In the genomic region with DNA sequence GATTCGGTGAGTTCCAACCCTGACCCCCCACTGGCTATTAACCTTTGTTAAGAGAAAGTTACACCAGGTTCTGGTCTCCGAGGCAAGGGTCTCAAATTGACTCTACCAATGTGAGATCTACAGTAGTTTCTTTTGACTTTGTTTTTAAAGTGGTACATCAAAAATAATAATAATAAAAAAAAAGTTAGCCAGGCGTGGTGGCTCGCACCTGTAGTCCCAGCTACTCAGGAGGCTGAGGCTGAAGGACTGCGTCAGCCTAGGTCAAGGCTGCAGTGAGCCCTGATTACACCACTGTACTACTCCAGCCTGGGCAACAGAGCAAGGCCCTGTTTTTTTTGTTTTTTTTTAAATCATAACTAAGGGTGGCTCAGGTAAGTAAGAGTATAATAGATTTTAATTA, we compare ENCODE assay signal across 15 cellular contexts. TPM values are rescaled to one million over a fixed set of nuclear protein-coding genes. Genes with fewer than 3 reads are reported as not detected.
A peak's percentile ranks its signal among the peaks of the same experiment; 100 is the strongest.
DNase-seq lines count a peak whose midpoint lies in the region; ATAC-seq and TF ChIP-seq lines count a peak whose summit lies in the region.
"Had no signal": no experiment of that assay in that cellular context is flagged by ENCODE, and none has a peak within 500 bp of the region (broad histone marks: within the 10 kb centered on the region; RNA-seq: fewer than 3 reads in every experiment).

No MANE protein-coding gene starts in this region.

- no peaks in the 10 kb centered on the region for H3K27me3 Mint-ChIP-seq in activated naive CD8-positive, alpha-beta T cell treated with anti-CD3 and anti-CD28 coated beads for 36 hours
- H3K27me3 Mint-ChIP-seq: memory B cell had no signal

- H3K27me3 ChIP-seq in heart left ventricle (no peaks in the 10 kb centered on the region), prostate gland (replicated peaks; ENCODE audit: insufficient read depth) (no peaks in the 10 kb centered on the region), uterus (no peaks in the 10 kb centered on the region)
- H3K27me3 ChIP-seq: SJCRH30 had no signal

- H3K27ac ChIP-seq in heart left ventricle = peak overlapping the region in 11 of 12 donors; percentile 98 to 100 (median 100)
- H3K27ac ChIP-seq in prostate gland = peak overlapping the region; percentile 100
- peak overlapping the region; percentile 100 for H3K27ac ChIP-seq in uterus
- H3K27ac ChIP-seq: SJCRH30 had no signal

- WGBS in heart left ventricle, 4 donors = 82 to 87% (median 83%) methylated on average over 5 of the region's 5 CpGs
- 82% methylated on average over 5 of the region's 5 CpGs for WGBS in prostate gland

- TF ChIP-seq CTCF in heart left ventricle (IDR thresholded peaks at IDR 0.05) = no peak
- no peak for TF ChIP-seq CTCF in fibroblast of pulmonary artery (IDR thresholded peaks at IDR 0.05; ENCODE audit: low read length, missing control alignments)
- TF ChIP-seq CTCF in prostate gland (IDR thresholded peaks at IDR 0.05) = no peak
- no peak for TF ChIP-seq CTCF in uterus (IDR thresholded peaks at IDR 0.05)

- H3K36me3 ChIP-seq in heart left ventricle (no peaks in the 10 kb centered on the region), prostate gland (no peaks in the 10 kb centered on the region), uterus (no peaks in the 10 kb centered on the region)
- H3K36me3 ChIP-seq: SJCRH30 had no signal

- peaks cover 5% of the 10 kb centered on the region for H3K36me3 Mint-ChIP-seq in activated naive CD8-positive, alpha-beta T cell treated with anti-CD3 and anti-CD28 coated beads for 36 hours
- H3K36me3 Mint-ChIP-seq: memory B cell had no signal

- peak overlapping the region in 3 of 12 donors; percentile 80 to 90 (median 90) for H3K4me3 ChIP-seq in heart left ventricle
- H3K4me3 ChIP-seq in fibroblast of pulmonary artery (replicated peaks; ENCODE audit: low read depth, low read length) = peak overlapping the region; percentile 85
- H3K4me3 ChIP-seq in prostate gland = no peak overlapping the region
- H3K4me3 ChIP-seq in uterus = no peak overlapping the region
- H3K4me3 ChIP-seq: SJCRH30 had no signal

- H3K9me3 ChIP-seq in heart left ventricle (no peaks in the 10 kb centered on the region), prostate gland (no peaks in the 10 kb centered on the region), uterus (no peaks in the 10 kb centered on the region)
- H3K9me3 ChIP-seq: SJCRH30 had no signal

- no peaks in the 10 kb centered on the region for H3K9me3 Mint-ChIP-seq in activated naive CD8-positive, alpha-beta T cell treated with anti-CD3 and anti-CD28 coated beads for 36 hours
- H3K9me3 Mint-ChIP-seq: memory B cell had no signal

- ATAC-seq in heart left ventricle (no peak), Right ventricle myocardium inferior (no peak), GM18873 (IDR thresholded peaks at IDR 0.05; ENCODE audit: low FRiP score, unreplicated experiment) (no peak)

- no peak overlapping the region for H3K27ac Mint-ChIP-seq in activated naive CD8-positive, alpha-beta T cell treated with anti-CD3 and anti-CD28 coated beads for 36 hours

- intact Hi-C loops in heart left ventricle (cut with DNase I) = loop anchor here in 3 of 10 donors (10.0 kb wide), 2 partner anchors 151 to 1949 kb away; a partner anchor contains a TSS
- intact Hi-C loops in Right ventricle myocardium inferior (cut with DNase I) = no loop called here
- intact Hi-C loops in prostate gland (cut with DNase I) = loop anchor here (10.0 kb wide), 2 partner anchors 161 to 371 kb away; a partner anchor contains a TSS
- intact Hi-C loops in uterus (cut with DNase I; ENCODE audit: low total_unique reads) = no loop called here

- H3K4me1 ChIP-seq in heart left ventricle = peaks cover 10 to 52% (median 40%) of the 10 kb centered on the region in 12 donors
- peaks cover 9% of the 10 kb centered on the region for H3K4me1 ChIP-seq in prostate gland (replicated peaks)
- H3K4me1 ChIP-seq in uterus = peaks cover 0 to 6% of the 10 kb centered on the region in 2 donors

- TF ChIP-seq POLR2A in heart left ventricle (IDR thresholded peaks at IDR 0.05) = no peak
- no peak for TF ChIP-seq POLR2A in prostate gland (IDR thresholded peaks at IDR 0.05)
- TF ChIP-seq POLR2A in uterus (IDR thresholded peaks at IDR 0.05) = no peak

- no peak overlapping the region for H3K4me3 Mint-ChIP-seq in activated naive CD8-positive, alpha-beta T cell treated with anti-CD3 and anti-CD28 coated beads for 36 hours
- H3K4me3 Mint-ChIP-seq: memory B cell had no signal

- H3K4me1 Mint-ChIP-seq in activated naive CD8-positive, alpha-beta T cell treated with anti-CD3 and anti-CD28 coated beads for 36 hours = peaks cover 36% of the 10 kb centered on the region

- DNase-seq in heart left ventricle (no peak), Right ventricle myocardium inferior (ENCODE audit: missing footprints) (no peak), fibroblast of pulmonary artery (ENCODE audit: low read depth) (no peak), prostate gland (ENCODE audit: low spot score) (no peak), uterus (no peak), NCI-H524 (lab: John Stamatoyannopoulos, UW) (no peak)
- DNase-seq in activated naive CD8-positive, alpha-beta T cell treated with anti-CD3 and anti-CD28 coated beads for 36 hours = no peak
- DNase-seq: activated T-cell treated with anti-CD3 and anti-CD28 coated beads for 4 hours; effector CD8-positive, alpha-beta T cell; hippocampal formation; KG1; NCI-H1930; SJCRH30 had no signal

RNA-seq across cellular contexts. Expression of a gene that starts 1.0 kb away (rescaled TPM):
- 10 to 100 TPM; 28.7 to 74.8 (median 46.0) TPM for total RNA-seq in heart left ventricle
- polyA plus RNA-seq in heart left ventricle = 10 to 100 TPM; 25.8 to 53.6 TPM
- total RNA-seq in Right ventricle myocardium inferior = 52.6 TPM
- total RNA-seq in prostate gland = 100 to 1,000 TPM in 1 of 2 donors, 10 to 100 TPM in 1; 82.9 to 129 TPM
- 100 to 1,000 TPM in 2 of 4 donors, 10 to 100 TPM in 2; 19.1 to 146 (median 98.7) TPM for total RNA-seq in uterus
- 10 to 100 TPM; 25.4 to 25.5 TPM for total RNA-seq in activated naive CD8-positive, alpha-beta T cell treated with anti-CD3 and anti-CD28 coated beads for 36 hours
